1 cellular context compared by ENCODE assay signal in the genomic region with DNA sequence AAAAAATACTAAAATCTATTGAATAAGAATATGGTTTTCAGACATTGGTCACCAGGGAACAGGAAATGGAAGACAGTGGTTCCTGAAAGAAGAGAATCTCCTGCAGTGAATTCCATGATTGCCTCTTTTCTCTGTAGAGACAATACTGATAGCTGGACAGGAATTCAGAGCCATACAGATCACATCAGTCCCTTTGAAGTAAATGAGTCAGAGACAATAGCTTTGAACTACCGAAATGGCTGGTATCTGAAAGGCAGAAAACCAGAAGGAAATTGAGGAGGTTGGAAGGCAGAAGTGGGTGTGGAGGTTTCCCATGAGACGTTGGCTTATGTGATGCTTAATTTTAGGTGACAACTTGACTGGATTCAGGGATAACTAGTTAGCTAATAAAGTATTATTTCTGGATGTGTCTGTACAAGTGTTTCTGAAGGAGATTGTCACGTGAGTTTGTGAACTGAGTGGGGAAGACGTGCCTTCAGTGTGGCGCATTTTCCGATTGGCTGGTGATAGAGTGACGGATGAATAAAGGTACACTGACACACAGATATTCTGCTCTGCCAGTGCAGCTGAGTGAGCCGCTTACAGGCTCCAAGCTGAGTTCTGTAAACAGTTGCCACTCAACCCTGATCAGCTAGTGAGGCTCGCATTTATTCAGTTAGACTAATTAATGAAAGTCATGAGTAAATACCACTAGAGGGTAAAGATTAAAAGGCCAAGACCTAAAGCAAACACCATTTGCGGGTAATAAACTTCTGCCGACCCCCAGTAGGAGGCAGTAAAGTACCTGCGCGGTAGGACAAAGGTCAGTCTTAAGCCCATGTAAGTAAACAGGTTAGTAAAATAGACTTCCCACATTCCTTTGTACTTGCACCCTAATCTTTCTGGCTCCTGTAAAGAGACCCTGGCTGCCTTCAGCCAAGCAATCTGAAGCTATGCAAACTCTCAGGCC.
TF ChIP-seq lines count a peak whose summit lies in the region.

No MANE protein-coding gene starts in this region.

TF ChIP-seq in GM12878, 131 proteins besides CTCF, POLR2A, EP300 and RAD21 (continued from another document):
- TF ChIP-seq, protein P1, sequence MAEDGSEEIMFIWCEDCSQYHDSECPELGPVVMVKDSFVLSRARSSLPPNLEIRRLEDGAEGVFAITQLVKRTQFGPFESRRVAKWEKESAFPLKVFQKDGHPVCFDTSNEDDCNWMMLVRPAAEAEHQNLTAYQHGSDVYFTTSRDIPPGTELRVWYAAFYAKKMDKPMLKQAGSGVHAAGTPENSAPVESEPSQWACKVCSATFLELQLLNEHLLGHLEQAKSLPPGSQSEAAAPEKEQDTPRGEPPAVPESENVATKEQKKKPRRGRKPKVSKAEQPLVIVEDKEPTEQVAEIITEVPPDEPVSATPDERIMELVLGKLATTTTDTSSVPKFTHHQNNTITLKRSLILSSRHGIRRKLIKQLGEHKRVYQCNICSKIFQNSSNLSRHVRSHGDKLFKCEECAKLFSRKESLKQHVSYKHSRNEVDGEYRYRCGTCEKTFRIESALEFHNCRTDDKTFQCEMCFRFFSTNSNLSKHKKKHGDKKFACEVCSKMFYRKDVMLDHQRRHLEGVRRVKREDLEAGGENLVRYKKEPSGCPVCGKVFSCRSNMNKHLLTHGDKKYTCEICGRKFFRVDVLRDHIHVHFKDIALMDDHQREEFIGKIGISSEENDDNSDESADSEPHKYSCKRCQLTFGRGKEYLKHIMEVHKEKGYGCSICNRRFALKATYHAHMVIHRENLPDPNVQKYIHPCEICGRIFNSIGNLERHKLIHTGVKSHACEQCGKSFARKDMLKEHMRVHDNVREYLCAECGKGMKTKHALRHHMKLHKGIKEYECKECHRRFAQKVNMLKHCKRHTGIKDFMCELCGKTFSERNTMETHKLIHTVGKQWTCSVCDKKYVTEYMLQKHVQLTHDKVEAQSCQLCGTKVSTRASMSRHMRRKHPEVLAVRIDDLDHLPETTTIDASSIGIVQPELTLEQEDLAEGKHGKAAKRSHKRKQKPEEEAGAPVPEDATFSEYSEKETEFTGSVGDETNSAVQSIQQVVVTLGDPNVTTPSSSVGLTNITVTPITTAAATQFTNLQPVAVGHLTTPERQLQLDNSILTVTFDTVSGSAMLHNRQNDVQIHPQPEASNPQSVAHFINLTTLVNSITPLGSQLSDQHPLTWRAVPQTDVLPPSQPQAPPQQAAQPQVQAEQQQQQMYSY (CRISPR knock-in tag; IDR thresholded peaks at IDR 0.05): no peak
- no peak for TF ChIP-seq ETV6 (conservative IDR thresholded peaks at IDR 0.05 in 1 of 2, IDR thresholded peaks at IDR 0.05 in 1 of 2; ENCODE audit: borderline replicate concordance in 1 of 2, low read depth in 1 of 2)
- no peak for TF ChIP-seq EZH2 (IDR thresholded peaks at IDR 0.05; ENCODE audit: borderline replicate concordance, control insufficient read depth, low read depth, low read length)
- no peak for TF ChIP-seq CREB1 (IDR thresholded peaks at IDR 0.05; ENCODE audit: low read depth)
- no peak for TF ChIP-seq TBL1XR1 (IDR thresholded peaks at IDR 0.05; ENCODE audit: low read depth, low read length)
- no peak for TF ChIP-seq FOXM1 (IDR thresholded peaks at IDR 0.05; ENCODE audit: low read depth, low read length)
- TF ChIP-seq NFYA (IDR thresholded peaks at IDR 0.05; ENCODE audit: borderline replicate concordance, low read depth, low read length): no peak
- no peak for TF ChIP-seq BCL11A (IDR thresholded peaks at IDR 0.05; ENCODE audit: low read depth, low read length)
- no peak for TF ChIP-seq POLR2AphosphoS5 (IDR thresholded peaks at IDR 0.05; ENCODE audit: low read length)
- no peak for TF ChIP-seq TCF7 (IDR thresholded peaks at IDR 0.05; ENCODE audit: borderline replicate concordance)
- TF ChIP-seq, protein P2, sequence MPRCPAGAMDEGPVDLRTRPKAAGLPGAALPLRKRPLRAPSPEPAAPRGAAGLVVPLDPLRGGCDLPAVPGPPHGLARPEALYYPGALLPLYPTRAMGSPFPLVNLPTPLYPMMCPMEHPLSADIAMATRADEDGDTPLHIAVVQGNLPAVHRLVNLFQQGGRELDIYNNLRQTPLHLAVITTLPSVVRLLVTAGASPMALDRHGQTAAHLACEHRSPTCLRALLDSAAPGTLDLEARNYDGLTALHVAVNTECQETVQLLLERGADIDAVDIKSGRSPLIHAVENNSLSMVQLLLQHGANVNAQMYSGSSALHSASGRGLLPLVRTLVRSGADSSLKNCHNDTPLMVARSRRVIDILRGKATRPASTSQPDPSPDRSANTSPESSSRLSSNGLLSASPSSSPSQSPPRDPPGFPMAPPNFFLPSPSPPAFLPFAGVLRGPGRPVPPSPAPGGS (IDR thresholded peaks at IDR 0.05; ENCODE audit: borderline replicate concordance, insufficient read depth, low read depth, low read length, poor library complexity, severe bottlenecking): no peak
- TF ChIP-seq RELA (IDR thresholded peaks at IDR 0.05; ENCODE audit: borderline replicate concordance, partially characterized antibody): no peak
- no peak for TF ChIP-seq SPI1 (IDR thresholded peaks at IDR 0.05; ENCODE audit: borderline replicate concordance, insufficient read depth, low read depth, low read length)
- TF ChIP-seq ZNF217 (IDR thresholded peaks at IDR 0.05): no peak
TF ChIP-seq in GM12878: peak in this region for 0.
